In genomic region chr18:48720655-48721025, GRCh38 we compare ENCODE assay signal across 16 cellular contexts.
"Had no signal": no experiment of that assay in that cellular context is flagged by ENCODE, and none has a peak within 500 bp of the region (broad histone marks: within the 10 kb centered on the region; RNA-seq: fewer than 3 reads in every experiment).

No MANE protein-coding gene starts in this region.

- H3K4me1 ChIP-seq: prostate gland had no signal

- H3K27ac ChIP-seq: esophagus muscularis mucosa, prostate gland, right atrium auricular region, thyroid gland had no signal

- H3K4me3 ChIP-seq: esophagus muscularis mucosa, lung, prostate gland, right atrium auricular region, thyroid gland had no signal

- DNase-seq: activated CD4-positive, alpha-beta T cell treated with anti-CD3 and anti-CD28 coated beads, Interleukin-2, amount 10 ng/mL, durations not matched to agents 24 days and 14 days; activated CD8-positive, alpha-beta T cell treated with anti-CD3 and anti-CD28 coated beads, Interleukin-2, amount 10 ng/mL, durations not matched to agents 7 days and 5 days; activated naive CD4-positive, alpha-beta T cell treated with anti-CD3 and anti-CD28 coated beads, Interleukin-2, amount 10 ng/mL, durations not matched to agents 7 days and 5 days; activated naive CD8-positive, alpha-beta T cell treated with anti-CD3 and anti-CD28 coated beads, Interleukin-2, amount 50 U/mL, for 24 hours; activated T-cell treated with anti-CD3 and anti-CD28 coated beads, Interleukin-2, amount 50 U/mL, for 24 hours; effector memory CD4-positive, alpha-beta T cell; left colon; midbrain; nephron progenitor cell; small intestine; stimulated activated CD4-positive, alpha-beta T cell treated with anti-CD3 and anti-CD28 coated beads, Interleukin-4, amount 100 ng/mL, for 4 hours; thyroid gland had no signal

- H3K27me3 ChIP-seq: esophagus muscularis mucosa, right atrium auricular region, thyroid gland had no signal

- H3K36me3 ChIP-seq: prostate gland, thyroid gland had no signal

- H3K9me3 ChIP-seq: esophagus muscularis mucosa, prostate gland, right atrium auricular region, thyroid gland had no signal
